In the genomic region with DNA sequence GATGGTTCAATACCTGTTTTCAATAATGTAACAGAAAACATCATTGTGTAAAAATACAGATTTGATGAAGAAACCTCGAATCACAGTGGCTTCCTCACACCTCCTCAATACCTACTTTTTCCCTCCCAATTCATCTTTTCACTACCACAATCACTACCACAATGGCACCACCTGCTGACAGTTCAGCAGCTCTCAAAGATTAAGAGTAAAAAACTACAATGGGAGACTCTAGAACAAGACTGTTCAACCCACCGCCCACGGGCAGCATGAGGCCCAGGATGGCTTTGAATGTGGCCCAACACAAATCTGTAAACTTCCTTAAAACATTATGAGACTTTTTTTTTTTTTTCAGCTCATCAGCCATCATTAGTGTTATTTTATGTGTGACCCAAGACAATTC, we compare ENCODE assay signal across 14 cellular contexts. TPM values are rescaled to one million over a fixed set of nuclear protein-coding genes. Genes with fewer than 3 reads are reported as not detected.
DNase-seq lines count a peak whose midpoint lies in the region; ATAC-seq and TF ChIP-seq lines count a peak whose summit lies in the region.
"Had no signal": no experiment of that assay in that cellular context is flagged by ENCODE, and none has a peak within 500 bp of the region (broad histone marks: within the 10 kb centered on the region; RNA-seq: fewer than 3 reads in every experiment).

No MANE protein-coding gene starts in this region.

- H3K4me1 ChIP-seq in HCT116 (ENCODE audit: control insufficient read depth in 1 of 2, insufficient read depth in 2 of 2, low read length in 2 of 2), result no peaks in the 10 kb centered on the region
- H3K4me1 ChIP-seq: colonic mucosa, Peyer's patch, stomach had no signal

- H3K27me3 ChIP-seq in HCT116 (ENCODE audit: insufficient read depth, low read length) (no peaks in the 10 kb centered on the region), neural cell (ENCODE audit: insufficient read depth, low read depth, low read length) (no peaks in the 10 kb centered on the region)
- H3K27me3 ChIP-seq: colonic mucosa, neutrophil, Peyer's patch, stomach had no signal

- H3K79me2 ChIP-seq in HCT116 (ENCODE audit: insufficient read depth, low read length) (peaks cover 12% of the 10 kb centered on the region), neural cell (replicated peaks; ENCODE audit: insufficient read depth, low read length) (no peaks in the 10 kb centered on the region)

- H3K27ac Mint-ChIP-seq in activated CD4-positive, alpha-beta T cell treated with anti-CD3 and anti-CD28 coated beads for 36 hours, result peak overlapping the region; percentile 12

- TF ChIP-seq POLR2A in HCT116 (IDR thresholded peaks at IDR 0.05; ENCODE audit: borderline replicate concordance, extremely low read depth, insufficient read depth, insufficient read length), result no peak

- RAD21 ChIA-PET in HCT116 (lab: Charles Lee; ENCODE audit: low non-redundant PET in 1 of 2, low total read pairs in 2 of 2, uncharacterized antibody in 2 of 2, unreplicated experiment in 2 of 2), result interaction anchor here in 1 of 2 experiments (0.8 kb wide), 1 partner anchor 34 kb away, joined by 3 read pairs; no protein-coding TSS in a partner anchor

- no peak for TF ChIP-seq EP300 in neural cell (conservative IDR thresholded peaks at IDR 0.05; ENCODE audit: poor library complexity, severe bottlenecking)

- no peaks in the 10 kb centered on the region for H3K9me3 Mint-ChIP-seq in activated CD4-positive, alpha-beta T cell treated with anti-CD3 and anti-CD28 coated beads for 36 hours (ENCODE audit: low read depth)

- H3K36me3 Mint-ChIP-seq in activated CD4-positive, alpha-beta T cell treated with anti-CD3 and anti-CD28 coated beads for 36 hours (ENCODE audit: low read depth), result peaks cover 48% of the 10 kb centered on the region

- H2AFZ ChIP-seq in HCT116 (ENCODE audit: low read depth, low read length, poor library complexity, severe bottlenecking) (no peak overlapping the region), neural cell (ENCODE audit: low read depth, low read length) (no peak overlapping the region)

- H3K36me3 ChIP-seq in HCT116 (ENCODE audit: control insufficient read depth in 1 of 2, insufficient read depth in 2 of 2, low read length in 2 of 2), result peaks cover 31 to 33% of the 10 kb centered on the region in 2 experiments
- H3K36me3 ChIP-seq in neural cell (ENCODE audit: insufficient read depth, low read length), result peaks cover 12% of the 10 kb centered on the region

- CTCF ChIA-PET in activated CD4-positive, alpha-beta T cell treated with anti-CD3 and anti-CD28 coated beads for 36 hours (lab: Charles Lee), result interaction anchor here (0.9 kb wide), 1 partner anchor 15 kb away, joined by 3 read pairs; a partner anchor contains a TSS
- CTCF ChIA-PET in HCT116 (lab: Charles Lee), result interaction anchor here (1.8 kb wide), 1 partner anchor 498 kb away, joined by 6 read pairs; no protein-coding TSS in a partner anchor

- H3K4me3 Mint-ChIP-seq in activated CD4-positive, alpha-beta T cell treated with anti-CD3 and anti-CD28 coated beads for 36 hours, result no peak overlapping the region

- H3K4me3 ChIP-seq in HCT116 (replicated peaks in 1 of 2; ENCODE audit: low read depth in 1 of 2, low read length in 2 of 2), result no peak overlapping the region
- H3K4me3 ChIP-seq in neural cell (ENCODE audit: low read length), result no peak overlapping the region
- H3K4me3 ChIP-seq: colonic mucosa, Peyer's patch, stomach had no signal

- peaks cover 6% of the 10 kb centered on the region for H3K4me1 Mint-ChIP-seq in activated CD4-positive, alpha-beta T cell treated with anti-CD3 and anti-CD28 coated beads for 36 hours

- peak; percentile 27; the same call in 1 of the 2 replicates for TF ChIP-seq RAD21 in HCT116 (IDR thresholded peaks at IDR 0.05; ENCODE audit: low read depth)
- TF ChIP-seq RAD21 in neural cell (conservative IDR thresholded peaks at IDR 0.05), result peak; percentile 14

- H3K27me3 Mint-ChIP-seq in activated CD4-positive, alpha-beta T cell treated with anti-CD3 and anti-CD28 coated beads for 36 hours, result no peaks in the 10 kb centered on the region

- H3K4me2 ChIP-seq in HCT116 (ENCODE audit: low read length) (no peak overlapping the region), neural cell (ENCODE audit: low read length) (no peak overlapping the region)

- intact Hi-C loops in activated CD4-positive, alpha-beta T cell treated with anti-CD3 and anti-CD28 coated beads for 36 hours (cut with DNase I, micrococcal nuclease), result loop anchor here in 1 of 2 experiments (5.0 to 10.0 kb wide), 2 partner anchors 228 to 770 kb away; a partner anchor contains a TSS
- intact Hi-C loops in HCT116 (cut with micrococcal nuclease), result no loop called here

- POLR2A ChIA-PET in activated CD4-positive, alpha-beta T cell treated with anti-CD3 and anti-CD28 coated beads for 36 hours (lab: Charles Lee), result no interaction called here
- POLR2A ChIA-PET in HCT116 (lab: Charles Lee), result no interaction called here

- no TSS peak for BruUV-seq in HCT116 (replicated peaks; lab: Mats Ljungman, UMichigan)

- TF ChIP-seq CTCF in HCT116 (IDR thresholded peaks at IDR 0.05 in 2 of 3, conservative IDR thresholded peaks at IDR 0.05 in 1 of 3; ENCODE audit: borderline replicate concordance in 1 of 3, insufficient read depth in 1 of 3, low read depth in 2 of 3, low read length in 2 of 3) (peak in 2 of 3 experiments; percentile 12 to 21; a peak in 2 of 6 replicates), neural cell (IDR thresholded peaks at IDR 0.05; ENCODE audit: poor library complexity, severe bottlenecking) (no peak)

- H3K27ac ChIP-seq in HCT116 (ENCODE audit: low read depth, low read length) (no peak overlapping the region), neural cell (ENCODE audit: low read length) (no peak overlapping the region)
- H3K27ac ChIP-seq: colonic mucosa, neutrophil, Peyer's patch, stomach had no signal

- ATAC-seq in activated CD4-positive, alpha-beta T cell treated with anti-CD3 and anti-CD28 coated beads for 36 hours, result peak; percentile 75
- ATAC-seq in HCT116 (peak; percentile 61), GM18873 (IDR thresholded peaks at IDR 0.05; ENCODE audit: low FRiP score, unreplicated experiment) (no peak)

- no peak overlapping the region for H3K9ac ChIP-seq in HCT116 (ENCODE audit: low read length)
- no peak overlapping the region for H3K9ac ChIP-seq in neural cell (ENCODE audit: low read length)

- DNase-seq in activated CD4-positive, alpha-beta T cell treated with anti-CD3 and anti-CD28 coated beads for 36 hours, result peak; percentile 68
- no peak for DNase-seq in activated CD4-positive, alpha-beta T cell treated with anti-CD3 and anti-CD28 coated beads, Interleukin-2, amount 50 U/mL, for 1 hour
- no peak for DNase-seq in HCT116 (ENCODE audit: low read depth, low spot score)
- peak; percentile 14 for DNase-seq in SW480 (ENCODE audit: low spot score)
- DNase-seq in KG1 (lab: John Stamatoyannopoulos, UW), result no peak
- no peak for DNase-seq in NCI-H510A treated with DMSO at 0.1 percent for 48 hours (lab: John Stamatoyannopoulos, UW)
- DNase-seq: colonic mucosa, foreskin melanocyte, NCI-H1436 treated with DMSO at 0.1 percent for 48 hours, Peyer's patch, stomach had no signal

- H3K9me3 ChIP-seq in HCT116 (ENCODE audit: control insufficient read depth in 1 of 2, insufficient read depth in 1 of 2, low read depth in 1 of 2, low read length in 2 of 2), result no peaks in the 10 kb centered on the region
- no peaks in the 10 kb centered on the region for H3K9me3 ChIP-seq in neural cell (ENCODE audit: low read length)
- H3K9me3 ChIP-seq: colonic mucosa, neutrophil, Peyer's patch, stomach had no signal

- H3F3A ChIP-seq in neural cell (ENCODE audit: insufficient read depth, low read length, poor library complexity, severe bottlenecking), result no peaks in the 10 kb centered on the region

- 0 out of 2 replicates have a peak, but pooled peaks cover 3% of the 10 kb centered on the region for H4K20me1 ChIP-seq in HCT116 (ENCODE audit: insufficient read depth)
- no peaks in the 10 kb centered on the region for H4K20me1 ChIP-seq in neural cell (ENCODE audit: insufficient read depth)

- H3K9me2 ChIP-seq in HCT116 (ENCODE audit: insufficient read depth) (no peaks in the 10 kb centered on the region), neural cell (ENCODE audit: insufficient read depth, low read length) (no peaks in the 10 kb centered on the region)

TF ChIP-seq in HCT116, 20 proteins besides CTCF, POLR2A, EP300 and RAD21:
- TF ChIP-seq, protein P1, sequence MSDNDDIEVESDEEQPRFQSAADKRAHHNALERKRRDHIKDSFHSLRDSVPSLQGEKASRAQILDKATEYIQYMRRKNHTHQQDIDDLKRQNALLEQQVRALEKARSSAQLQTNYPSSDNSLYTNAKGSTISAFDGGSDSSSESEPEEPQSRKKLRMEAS (IDR thresholded peaks at IDR 0.05), result peak; percentile 34; the same call in 1 of the 2 replicates
- TF ChIP-seq YY1 (IDR thresholded peaks at IDR 0.05; ENCODE audit: extremely low read depth, insufficient replicate concordance, low read depth, low read length), result no peak
- TF ChIP-seq EGR1 (IDR thresholded peaks at IDR 0.05; ENCODE audit: low read depth), result no peak

TF ChIP-seq in neural cell, 6 proteins besides CTCF, POLR2A, EP300 and RAD21 (continues in another document):
- TF ChIP-seq SMC3 (conservative IDR thresholded peaks at IDR 0.05; ENCODE audit: poor library complexity) (no peak), TAF1 (IDR thresholded peaks at IDR 0.05; ENCODE audit: low read depth) (no peak), MXI1 (conservative IDR thresholded peaks at IDR 0.05; ENCODE audit: poor library complexity, severe bottlenecking) (no peak), POLR2AphosphoS5 (IDR thresholded peaks at IDR 0.05) (no peak), EZH2 (IDR thresholded peaks at IDR 0.05; ENCODE audit: borderline replicate concordance, insufficient read depth, low read length, poor library complexity, severe bottlenecking) (no peak)

RNA-seq across cellular contexts. Expression of a gene that starts 15.2 kb away (rescaled TPM):
- total RNA-seq in activated CD4-positive, alpha-beta T cell treated with anti-CD3 and anti-CD28 coated beads for 36 hours, result 10 to 100 TPM; 51.2 to 56.1 TPM
- 39.6 TPM for total RNA-seq in HCT116 (2021; ENCODE audit: unreplicated experiment)
- polyA plus RNA-seq in HCT116 (2012), result 18.3 and 20.9 TPM in 2 replicates
- 46.6 and 51.3 TPM in 2 replicates for polyA plus RNA-seq in neural cell
- 99.6 and 117 TPM in 2 replicates for polyA minus RNA-seq in neural cell

RNA-seq across cellular contexts. Expression of a gene that starts 50.4 kb away (rescaled TPM):
- total RNA-seq in activated CD4-positive, alpha-beta T cell treated with anti-CD3 and anti-CD28 coated beads for 36 hours, result under 1 TPM; 0.14 to 0.23 TPM
- 0.57 TPM for total RNA-seq in HCT116 (2021; ENCODE audit: unreplicated experiment)
- polyA plus RNA-seq in HCT116 (2012), result not detected in 2 replicates
- polyA plus RNA-seq in neural cell, result 0.57 and 0.74 TPM in 2 replicates
- polyA minus RNA-seq in neural cell, result 9.3 and 13.0 TPM in 2 replicates

RNA-seq across cellular contexts. Expression of a gene that starts 56.5 kb away (rescaled TPM):
- total RNA-seq in activated CD4-positive, alpha-beta T cell treated with anti-CD3 and anti-CD28 coated beads for 36 hours, result 1 to 10 TPM; 6.4 to 8.3 TPM
- 2.4 TPM for total RNA-seq in HCT116 (2021; ENCODE audit: unreplicated experiment)
- 2.5 and 2.8 TPM in 2 replicates for polyA plus RNA-seq in HCT116 (2012)
- 11.1 and 14.2 TPM in 2 replicates for polyA plus RNA-seq in neural cell
- polyA minus RNA-seq in neural cell, result 19.5 and 25.4 TPM in 2 replicates

Comparison
In these comparisons a context has a peak if more than half of its experiments do, and no peak if none do; other contexts are left out.
1. DNase-seq: peak in activated CD4-positive, alpha-beta T cell treated with anti-CD3 and anti-CD28 coated beads for 36 hours (single experiment) and SW480 (single experiment); none in activated CD4-positive, alpha-beta T cell treated with anti-CD3 and anti-CD28 coated beads, Interleukin-2, amount 50 U/mL, for 1 hour (single experiment), HCT116 (single experiment), KG1 (single experiment) and NCI-H510A treated with DMSO at 0.1 percent for 48 hours (single experiment).